In the genomic region with DNA sequence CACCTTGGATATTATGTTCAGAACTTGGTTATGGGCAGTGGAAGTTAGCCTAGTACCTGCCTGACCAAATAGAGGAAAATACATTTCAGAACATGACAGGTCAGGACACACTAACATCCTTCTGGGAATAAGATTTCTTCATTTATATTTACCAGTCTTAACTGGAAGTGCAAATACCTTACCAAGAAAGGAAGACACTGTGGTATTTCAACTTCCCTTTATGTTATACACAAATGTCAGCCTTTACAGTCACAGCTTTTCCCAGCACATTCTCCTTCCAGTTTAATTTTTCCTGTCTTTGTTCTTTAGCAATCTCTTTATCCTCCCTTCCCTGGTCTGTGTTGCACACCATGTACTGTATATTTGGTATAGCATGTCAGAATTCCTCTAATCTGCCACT, we compare ENCODE assay signal across 23 cellular contexts.
DNase-seq lines count a peak whose midpoint lies in the region; ATAC-seq and TF ChIP-seq lines count a peak whose summit lies in the region.
"Had no signal": no experiment of that assay in that cellular context is flagged by ENCODE, and none has a peak within 500 bp of the region (broad histone marks: within the 10 kb centered on the region; RNA-seq: fewer than 3 reads in every experiment).

No MANE protein-coding gene starts in this region.

- no peak for ATAC-seq in Right ventricle myocardium superior (ENCODE audit: poor library complexity)
- ATAC-seq in HG02870 (IDR thresholded peaks at IDR 0.05; ENCODE audit: unreplicated experiment): no peak
- ATAC-seq: K562, Right ventricle myocardium inferior had no signal

- H3K9me3 ChIP-seq in mesenchymal stem cell (ENCODE audit: control insufficient read depth, low read length) (no peaks in the 10 kb centered on the region), transverse colon (no peaks in the 10 kb centered on the region)
- H3K9me3 ChIP-seq: BLaER1 treated with 17β-estradiol and CSF1 and Interleukin-3, amounts not matched to agents 10 nM and 100 nM; Caco-2 had no signal

- H3K36me3 ChIP-seq in mesenchymal stem cell (ENCODE audit: control insufficient read depth in 1 of 2, insufficient read depth in 2 of 2, low read depth in 1 of 2, low read length in 2 of 2): no peaks in the 10 kb centered on the region
- no peaks in the 10 kb centered on the region for H3K36me3 ChIP-seq in transverse colon
- H3K36me3 ChIP-seq: BLaER1 treated with 17β-estradiol and CSF1 and Interleukin-3, amounts not matched to agents 10 nM and 100 nM had no signal

- no peak overlapping the region for H2BK120ac ChIP-seq in mesenchymal stem cell (ENCODE audit: low read depth, low read length)

- no peak overlapping the region for H3K4ac ChIP-seq in mesenchymal stem cell (ENCODE audit: low read depth in 1 of 2, low read length in 2 of 2)

- H3K27ac ChIP-seq in mesenchymal stem cell (ENCODE audit: low read length, poor library complexity, severe bottlenecking) (no peak overlapping the region), transverse colon (peak overlapping the region; percentile 27 to 59 (median 48))
- H3K27ac ChIP-seq: GM23248 had no signal

- H2BK5ac ChIP-seq in mesenchymal stem cell (ENCODE audit: low read depth, low read length, poor library complexity, severe bottlenecking): no peak overlapping the region

- H3K4me1 ChIP-seq in mesenchymal stem cell (ENCODE audit: control insufficient read depth, insufficient read depth, low read depth, low read length): peaks cover 2% of the 10 kb centered on the region
- no peaks in the 10 kb centered on the region for H3K4me1 ChIP-seq in transverse colon
- H3K4me1 ChIP-seq: Caco-2 had no signal

- H2BK12ac ChIP-seq in mesenchymal stem cell (ENCODE audit: low read length in 2 of 2): no peak overlapping the region

- no peak overlapping the region for H2AFZ ChIP-seq in mesenchymal stem cell (ENCODE audit: low read depth, low read length)
- H2AFZ ChIP-seq: GM23248 had no signal

- H3K79me1 ChIP-seq in mesenchymal stem cell (replicated peaks; ENCODE audit: low read length, poor library complexity, severe bottlenecking): no peaks in the 10 kb centered on the region

- no peaks in the 10 kb centered on the region for H3K36me3 Mint-ChIP-seq in dendritic cell treated with granulocyte-macrophage colony-stimulating factor and Interleukin-4, amounts not matched to agents 40 ng/mL and 50 ng/mL, for 4 days (ENCODE audit: low read depth)
- H3K36me3 Mint-ChIP-seq: CD4-positive, alpha-beta memory T cell had no signal

- no peak overlapping the region for H4K8ac ChIP-seq in mesenchymal stem cell (ENCODE audit: low read length)

- H3K27me3 ChIP-seq in mesenchymal stem cell (ENCODE audit: control insufficient read depth in 1 of 2, insufficient read depth in 1 of 2, low read length in 2 of 2): no peaks in the 10 kb centered on the region
- H3K27me3 ChIP-seq in transverse colon: no peaks in the 10 kb centered on the region
- H3K27me3 ChIP-seq: BLaER1 treated with 17β-estradiol and CSF1 and Interleukin-3, amounts not matched to agents 10 nM and 100 nM had no signal

- peak; percentile 83 for TF ChIP-seq EP300 in transverse colon (IDR thresholded peaks at IDR 0.05; ENCODE audit: low read depth)

- peak overlapping the region; percentile 11 for H3K27ac Mint-ChIP-seq in dendritic cell treated with granulocyte-macrophage colony-stimulating factor and Interleukin-4, amounts not matched to agents 40 ng/mL and 50 ng/mL, for 4 days
- H3K27ac Mint-ChIP-seq: CD4-positive, alpha-beta memory T cell; H9; HFFc6 had no signal

- no peak overlapping the region for H3K4me3 ChIP-seq in mesenchymal stem cell (ENCODE audit: insufficient read depth in 1 of 2, low read depth in 1 of 2, low read length in 2 of 2)
- H3K4me3 ChIP-seq in transverse colon: no peak overlapping the region
- H3K4me3 ChIP-seq: BLaER1 treated with 17β-estradiol and CSF1 and Interleukin-3, amounts not matched to agents 10 nM and 100 nM; GM23248; K562 had no signal

- no peak overlapping the region for H2AK5ac ChIP-seq in mesenchymal stem cell (ENCODE audit: low read length, severe bottlenecking)

- DNase-seq in KBM-7 (peak; percentile 43), mesenchymal stem cell (peak; percentile 20), transverse colon (no peak), Right ventricle myocardium superior (no peak), 8988T (no peak)
- DNase-seq: ACHN; Caco-2; CD4-positive, alpha-beta memory T cell; DMS 273 treated with DMSO at 0.1 percent for 48 hours; DMS79 treated with DMSO at 0.1 percent for 48 hours; GM23248; H9; HFFc6; NCI-H1105 treated with DMSO at 0.1 percent for 48 hours; NCI-H2081; NCI-H2171 treated with DMSO at 0.1 percent for 48 hours; NCI-H524 treated with DMSO at 0.1 percent for 48 hours; NCI-H82 had no signal

- no peak overlapping the region for H3K4me3 Mint-ChIP-seq in dendritic cell treated with granulocyte-macrophage colony-stimulating factor and Interleukin-4, amounts not matched to agents 40 ng/mL and 50 ng/mL, for 4 days
- H3K4me3 Mint-ChIP-seq: CD4-positive, alpha-beta memory T cell; H9; HFFc6 had no signal

- H3K18ac ChIP-seq in mesenchymal stem cell (ENCODE audit: low read depth in 1 of 2, low read length in 2 of 2): no peak overlapping the region

- H3K9ac ChIP-seq in mesenchymal stem cell (ENCODE audit: low read length): no peak overlapping the region
- H3K9ac ChIP-seq: BLaER1 treated with 17β-estradiol and CSF1 and Interleukin-3, amounts not matched to agents 10 nM and 100 nM; GM23248 had no signal

- no peak overlapping the region for H4K91ac ChIP-seq in mesenchymal stem cell (ENCODE audit: low read length)

- H3K14ac ChIP-seq in mesenchymal stem cell (ENCODE audit: low read length in 2 of 2): no peak overlapping the region

- in situ Hi-C loops in KBM-7 (cut with MboI; ENCODE audit: low pct_unique_long_range_greater_than_20kb, low sequenced_read_pairs): no loop called here
- in situ Hi-C loops in transverse colon (cut with MboI; ENCODE audit: low pct_ligation_motif_present in 1 of 4, low pct_unique_long_range_greater_than_20kb in 1 of 4, low sequenced_read_pairs in 3 of 4): no loop called here

- no peak overlapping the region for H2BK15ac ChIP-seq in mesenchymal stem cell (ENCODE audit: low read depth, poor library complexity, severe bottlenecking)

- intact Hi-C loops in dendritic cell treated with granulocyte-macrophage colony-stimulating factor and Interleukin-4, amounts not matched to agents 40 ng/mL and 50 ng/mL, for 4 days (cut with micrococcal nuclease): no loop called here
- intact Hi-C loops in transverse colon (cut with DNase I; ENCODE audit: low total_unique reads): no loop called here
- intact Hi-C loops in Right ventricle myocardium superior (cut with DNase I): no loop called here

- no peak overlapping the region for H3K23ac ChIP-seq in mesenchymal stem cell (ENCODE audit: low read length in 2 of 2)

- no peaks in the 10 kb centered on the region for H3K9me3 Mint-ChIP-seq in dendritic cell treated with granulocyte-macrophage colony-stimulating factor and Interleukin-4, amounts not matched to agents 40 ng/mL and 50 ng/mL, for 4 days
- H3K9me3 Mint-ChIP-seq: CD4-positive, alpha-beta memory T cell; H9; HFFc6 had no signal

- H3K27me3 Mint-ChIP-seq in dendritic cell treated with granulocyte-macrophage colony-stimulating factor and Interleukin-4, amounts not matched to agents 40 ng/mL and 50 ng/mL, for 4 days: no peaks in the 10 kb centered on the region

- no peak for TF ChIP-seq POLR2A in transverse colon (IDR thresholded peaks at IDR 0.05)

- peaks cover 13% of the 10 kb centered on the region for H3K4me1 Mint-ChIP-seq in dendritic cell treated with granulocyte-macrophage colony-stimulating factor and Interleukin-4, amounts not matched to agents 40 ng/mL and 50 ng/mL, for 4 days (ENCODE audit: low read depth)
- H3K4me1 Mint-ChIP-seq: CD4-positive, alpha-beta memory T cell had no signal

- H3K4me2 ChIP-seq in mesenchymal stem cell (ENCODE audit: low read length, poor library complexity, severe bottlenecking): no peak overlapping the region

- TF ChIP-seq CTCF in transverse colon (IDR thresholded peaks at IDR 0.05): no peak

Comparison
In these comparisons a context has a peak if more than half of its experiments do, and no peak if none do; other contexts are left out.
1. DNase-seq: peak in KBM-7 (single experiment) and mesenchymal stem cell (single experiment); none in transverse colon (single experiment), Right ventricle myocardium superior (single experiment) and 8988T (single experiment).